Comparison of ENCODE assay signal across 10 cellular contexts in the genomic region with DNA sequence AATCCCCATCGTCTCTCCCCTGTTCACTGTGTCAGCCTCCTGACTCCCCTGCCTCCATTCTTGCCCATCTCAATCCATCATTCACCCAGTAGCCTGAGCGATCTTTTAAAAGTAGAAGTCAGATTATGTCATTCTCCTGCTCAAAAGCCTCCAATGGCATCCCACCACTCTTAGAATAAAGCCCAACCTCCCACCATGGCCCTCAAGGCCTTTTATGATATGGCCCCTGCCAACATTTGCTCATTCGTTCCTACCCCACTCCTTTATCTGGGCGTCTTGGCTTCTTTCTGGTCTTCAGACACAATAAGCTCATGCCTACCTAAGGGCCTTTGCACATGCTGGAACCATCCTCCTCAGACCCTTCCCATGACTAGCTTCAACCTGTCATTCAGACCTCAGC. TPM values are rescaled to one million over a fixed set of nuclear protein-coding genes. Genes with fewer than 3 reads are reported as not detected.
"Had no signal": no experiment of that assay in that cellular context is flagged by ENCODE, and none has a peak within 500 bp of the region (broad histone marks: within the 10 kb centered on the region; RNA-seq: fewer than 3 reads in every experiment).

No MANE protein-coding gene starts in this region.

- H3K27ac ChIP-seq: GM23248 had no signal

- H3K9ac ChIP-seq: GM23248 had no signal

- H3K9me3 ChIP-seq: HAP-1 had no signal

- H3K36me3 ChIP-seq: HAP-1 had no signal

- H3K4me3 Mint-ChIP-seq: GM23338, H9, HFFc6 had no signal

- H3K9me3 Mint-ChIP-seq: GM23338, H9, HFFc6 had no signal

- H3K4me3 ChIP-seq: GM23248, GM23338, HAP-1 had no signal

- H3K4me1 ChIP-seq: HAP-1 had no signal

- H3K4me2 ChIP-seq: GM23338 had no signal

- H3K27ac Mint-ChIP-seq: GM23338, H9, HFFc6 had no signal

- ATAC-seq: GM23338, HCT116 had no signal

- H2AFZ ChIP-seq: GM23248, GM23338 had no signal

- DNase-seq: GM23248, GOT3, H7, H9, HCEC 1CT, HFFc6 had no signal

RNA-seq across cellular contexts. Expression of a gene that starts 35.5 kb away (rescaled TPM):
- total RNA-seq: GM23248, H4, HFFc6 had no signal
- polyA plus RNA-seq: GM23248 had no signal
